8 cellular contexts compared by ENCODE assay signal in genomic region chr6:111478749-111479148, GRCh38. TPM values are rescaled to one million over a fixed set of nuclear protein-coding genes. Genes with fewer than 3 reads are reported as not detected.
A peak's percentile ranks its signal among the peaks of the same experiment; 100 is the strongest.
DNase-seq lines count a peak whose midpoint lies in the region; ATAC-seq and TF ChIP-seq lines count a peak whose summit lies in the region.

No MANE protein-coding gene starts in this region.

- intact Hi-C loops in Calu3 (cut with micrococcal nuclease; ENCODE audit: unreplicated experiment) = loop anchor here (2.0 to 5.0 kb wide), 2 partner anchors 51 to 122 kb away; no protein-coding TSS in a partner anchor

- no peaks in the 10 kb centered on the region for H3K27me3 ChIP-seq in kidney epithelial cell (ENCODE audit: control insufficient read depth, insufficient read depth, low read length)

- H3K27ac ChIP-seq in C4-2B = no peak overlapping the region

- no peaks in the 10 kb centered on the region for H3K36me3 ChIP-seq in kidney epithelial cell (ENCODE audit: control insufficient read depth, insufficient read depth, low read length)

- peak; percentile 45 to 90 (median 57) for DNase-seq in NCI-H1417 (lab: John Stamatoyannopoulos, UW)
- DNase-seq in activated CD8-positive, alpha-beta T cell treated with anti-CD3 and anti-CD28 coated beads, Interleukin-2, amount 10 ng/mL, durations not matched to agents 7 days and 5 days = no peak
- no peak for DNase-seq in kidney epithelial cell (ENCODE audit: low read depth)
- no peak for DNase-seq in Calu3
- DNase-seq in activated naive CD4-positive, alpha-beta T cell treated with anti-CD3 and anti-CD28 coated beads, Interleukin-2, amount 50 U/mL, for 16 hours = no peak

- no peaks in the 10 kb centered on the region for H3K9me3 Mint-ChIP-seq in activated CD8-positive, alpha-beta T cell treated with anti-CD3 and anti-CD28 coated beads, Interleukin-2, amount 10 ng/mL, durations not matched to agents 7 days and 5 days (ENCODE audit: insufficient read depth)
- H3K9me3 Mint-ChIP-seq in Calu3 (ENCODE audit: low read depth, unreplicated experiment) = no peaks in the 10 kb centered on the region

- peaks cover 5% of the 10 kb centered on the region for H3K36me3 Mint-ChIP-seq in activated CD8-positive, alpha-beta T cell treated with anti-CD3 and anti-CD28 coated beads, Interleukin-2, amount 10 ng/mL, durations not matched to agents 7 days and 5 days (ENCODE audit: low read depth)
- peaks cover 26% of the 10 kb centered on the region for H3K36me3 Mint-ChIP-seq in Calu3 (ENCODE audit: insufficient read depth, unreplicated experiment)

- no peak overlapping the region for H3K4me3 ChIP-seq in kidney epithelial cell (ENCODE audit: low read depth, low read length)

- H3K4me3 Mint-ChIP-seq in activated CD8-positive, alpha-beta T cell treated with anti-CD3 and anti-CD28 coated beads, Interleukin-2, amount 10 ng/mL, durations not matched to agents 7 days and 5 days = no peak overlapping the region
- no peak overlapping the region for H3K4me3 Mint-ChIP-seq in Calu3 (ENCODE audit: low read depth, unreplicated experiment)

- ATAC-seq in GM18861 (IDR thresholded peaks at IDR 0.05; ENCODE audit: unreplicated experiment) (peak; percentile 27), HG03039 (IDR thresholded peaks at IDR 0.05; ENCODE audit: unreplicated experiment) (no peak)
- no peak for ATAC-seq in activated CD8-positive, alpha-beta T cell treated with anti-CD3 and anti-CD28 coated beads, Interleukin-2, amount 10 ng/mL, durations not matched to agents 7 days and 5 days

- CTCF ChIA-PET in activated CD8-positive, alpha-beta T cell treated with anti-CD3 and anti-CD28 coated beads, Interleukin-2, amount 10 ng/mL, durations not matched to agents 7 days and 5 days (lab: Charles Lee) = interaction anchor here (0.6 to 3.1 kb wide), 37 partner anchors 9 to 584 kb away, joined by 3 to 129 read pairs (median 4); partner anchors contain the start of gene TRAF3IP2
- CTCF ChIA-PET in Calu3 (lab: Charles Lee) = interaction anchor here (0.6 to 1.4 kb wide), 5 partner anchors 52 to 220 kb away, joined by 3 to 22 read pairs (median 3); a partner anchor contains a TSS

- no peaks in the 10 kb centered on the region for H3K27me3 Mint-ChIP-seq in activated CD8-positive, alpha-beta T cell treated with anti-CD3 and anti-CD28 coated beads, Interleukin-2, amount 10 ng/mL, durations not matched to agents 7 days and 5 days (ENCODE audit: low read depth)
- no peaks in the 10 kb centered on the region for H3K27me3 Mint-ChIP-seq in Calu3 (ENCODE audit: unreplicated experiment)

- BruUV-seq in Calu3 (replicated peaks; lab: Mats Ljungman, UMichigan) = no TSS peak

- TF ChIP-seq CTCF in C4-2B (conservative IDR thresholded peaks at IDR 0.05) (peak; percentile 62), kidney epithelial cell (IDR thresholded peaks at IDR 0.05; ENCODE audit: insufficient read depth, low read length, poor library complexity, severe bottlenecking) (peak; percentile 39), Calu3 (IDR thresholded peaks at IDR 0.05; ENCODE audit: unreplicated experiment) (no peak)

- H3K27ac Mint-ChIP-seq in activated CD8-positive, alpha-beta T cell treated with anti-CD3 and anti-CD28 coated beads, Interleukin-2, amount 10 ng/mL, durations not matched to agents 7 days and 5 days = peak overlapping the region; percentile 61
- H3K27ac Mint-ChIP-seq in Calu3 (ENCODE audit: unreplicated experiment) = no peak overlapping the region

- POLR2A ChIA-PET in activated CD8-positive, alpha-beta T cell treated with anti-CD3 and anti-CD28 coated beads, Interleukin-2, amount 10 ng/mL, durations not matched to agents 7 days and 5 days (lab: Charles Lee) = interaction anchor here (1.2 to 2.8 kb wide), 3 partner anchors 127 to 313 kb away, joined by 3 to 32 read pairs (median 10); partner anchors contain the start of gene TRAF3IP2

- H3K4me1 Mint-ChIP-seq in activated CD8-positive, alpha-beta T cell treated with anti-CD3 and anti-CD28 coated beads, Interleukin-2, amount 10 ng/mL, durations not matched to agents 7 days and 5 days (ENCODE audit: low read depth) = peaks cover 33% of the 10 kb centered on the region
- peaks cover 24% of the 10 kb centered on the region for H3K4me1 Mint-ChIP-seq in Calu3 (ENCODE audit: low read depth, unreplicated experiment)

RNA-seq across cellular contexts. Expression of gene REV3L, which starts 4.3 kb away (rescaled TPM):
- total RNA-seq in activated CD8-positive, alpha-beta T cell treated with anti-CD3 and anti-CD28 coated beads, Interleukin-2, amount 10 ng/mL, durations not matched to agents 7 days and 5 days = 10 to 100 TPM; 29.2 to 30.0 TPM
- total RNA-seq in kidney epithelial cell = 16.2 and 35.7 TPM in 2 replicates
- 17.2 and 19.0 TPM in 2 replicates for total RNA-seq in Calu3 (2022)

Comparison
In these comparisons a context has a peak if more than half of its experiments do, and no peak if none do; other contexts are left out.
1. DNase-seq: peak in NCI-H1417 (3 of 3); none in activated CD8-positive, alpha-beta T cell treated with anti-CD3 and anti-CD28 coated beads, Interleukin-2, amount 10 ng/mL, durations not matched to agents 7 days and 5 days (single experiment), kidney epithelial cell (single experiment), Calu3 (single experiment) and activated naive CD4-positive, alpha-beta T cell treated with anti-CD3 and anti-CD28 coated beads, Interleukin-2, amount 50 U/mL, for 16 hours (single experiment).